8 cellular contexts compared by ENCODE assay signal in the genomic region with DNA sequence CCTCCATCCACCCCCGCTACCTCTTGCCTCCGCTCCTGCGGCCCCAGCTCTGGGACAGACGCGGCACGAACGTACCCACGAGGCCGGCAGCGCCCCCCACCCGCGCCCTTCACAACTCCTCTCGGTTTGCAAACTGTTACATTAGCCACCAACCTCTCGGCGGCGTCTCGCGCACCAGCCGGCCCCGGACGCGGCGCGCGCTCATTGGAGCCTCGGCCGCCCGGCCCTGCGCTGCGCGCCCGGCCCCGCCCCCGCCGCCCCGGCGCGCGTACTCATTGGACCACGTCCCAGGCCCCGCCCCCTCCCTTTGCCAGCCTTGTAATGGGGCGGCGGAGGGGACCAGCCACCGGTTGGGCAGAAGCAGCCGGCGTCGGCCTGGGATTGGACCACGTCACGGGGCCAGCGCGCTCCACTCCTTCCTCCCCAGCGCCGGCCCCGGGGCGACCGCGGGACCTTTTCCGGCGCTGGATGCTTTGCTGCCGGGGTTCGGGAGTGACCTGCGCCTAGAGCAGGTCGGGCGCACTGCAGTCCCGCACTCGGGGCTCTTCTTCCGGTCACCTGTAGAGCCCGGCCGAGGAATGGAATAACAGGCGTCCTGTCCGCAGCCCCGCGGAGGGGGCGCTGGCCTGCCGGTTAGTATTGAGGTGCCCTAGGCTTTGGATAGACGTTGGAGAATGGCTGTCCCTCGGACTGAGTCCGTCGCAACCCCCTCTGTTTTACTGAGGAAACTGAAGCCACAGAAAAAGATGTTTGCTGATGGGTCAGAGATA. TPM values are rescaled to one million over a fixed set of nuclear protein-coding genes. Genes with fewer than 3 reads are reported as not detected.
DNase-seq lines count a peak whose midpoint lies in the region; ATAC-seq and TF ChIP-seq lines count a peak whose summit lies in the region.

A gene with protein sequence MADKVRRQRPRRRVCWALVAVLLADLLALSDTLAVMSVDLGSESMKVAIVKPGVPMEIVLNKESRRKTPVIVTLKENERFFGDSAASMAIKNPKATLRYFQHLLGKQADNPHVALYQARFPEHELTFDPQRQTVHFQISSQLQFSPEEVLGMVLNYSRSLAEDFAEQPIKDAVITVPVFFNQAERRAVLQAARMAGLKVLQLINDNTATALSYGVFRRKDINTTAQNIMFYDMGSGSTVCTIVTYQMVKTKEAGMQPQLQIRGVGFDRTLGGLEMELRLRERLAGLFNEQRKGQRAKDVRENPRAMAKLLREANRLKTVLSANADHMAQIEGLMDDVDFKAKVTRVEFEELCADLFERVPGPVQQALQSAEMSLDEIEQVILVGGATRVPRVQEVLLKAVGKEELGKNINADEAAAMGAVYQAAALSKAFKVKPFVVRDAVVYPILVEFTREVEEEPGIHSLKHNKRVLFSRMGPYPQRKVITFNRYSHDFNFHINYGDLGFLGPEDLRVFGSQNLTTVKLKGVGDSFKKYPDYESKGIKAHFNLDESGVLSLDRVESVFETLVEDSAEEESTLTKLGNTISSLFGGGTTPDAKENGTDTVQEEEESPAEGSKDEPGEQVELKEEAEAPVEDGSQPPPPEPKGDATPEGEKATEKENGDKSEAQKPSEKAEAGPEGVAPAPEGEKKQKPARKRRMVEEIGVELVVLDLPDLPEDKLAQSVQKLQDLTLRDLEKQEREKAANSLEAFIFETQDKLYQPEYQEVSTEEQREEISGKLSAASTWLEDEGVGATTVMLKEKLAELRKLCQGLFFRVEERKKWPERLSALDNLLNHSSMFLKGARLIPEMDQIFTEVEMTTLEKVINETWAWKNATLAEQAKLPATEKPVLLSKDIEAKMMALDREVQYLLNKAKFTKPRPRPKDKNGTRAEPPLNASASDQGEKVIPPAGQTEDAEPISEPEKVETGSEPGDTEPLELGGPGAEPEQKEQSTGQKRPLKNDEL (minus strand): TSS at position 206 of the 770 bp plus-strand sequence. CDS start 1,045 bp downstream, outside the sequence.

- H3K27me3 ChIP-seq in thymus (ENCODE audit: control insufficient read depth, insufficient read depth) = no peaks in the 10 kb centered on the region

- peaks cover 25% of the 10 kb centered on the region for H3K36me3 ChIP-seq in thymus (ENCODE audit: control insufficient read depth, insufficient read depth)

- peak within 1 kb of the TSS; percentile 96 for H3K4me3 Mint-ChIP-seq in activated naive CD8-positive, alpha-beta T cell
- peak within 1 kb of the TSS; percentile 95 for H3K4me3 Mint-ChIP-seq in glutamatergic neuron (ENCODE audit: unreplicated experiment)
- peak within 1 kb of the TSS; percentile 96 for H3K4me3 Mint-ChIP-seq in osteocyte (ENCODE audit: unreplicated experiment)

- H3K4me1 ChIP-seq in thymus (ENCODE audit: control insufficient read depth, insufficient read depth, low read length) = peaks cover 12% of the 10 kb centered on the region

- DNase-seq in NCI-H1092 treated with DMSO at 0.1 percent for 48 hours (lab: John Stamatoyannopoulos, UW) (peak; percentile 97), SKM-1 (lab: John Stamatoyannopoulos, UW; ENCODE audit: unreplicated experiment) (peak; percentile 91), glutamatergic neuron (peak; percentile 100), osteocyte (ENCODE audit: extremely low spot score, unreplicated experiment) (peak; percentile 99)

- ATAC-seq in HG02610 (IDR thresholded peaks at IDR 0.05; ENCODE audit: unreplicated experiment) = peak; percentile 93

- TF ChIP-seq CTCF in glutamatergic neuron (IDR thresholded peaks at IDR 0.05; ENCODE audit: partially characterized antibody, unreplicated experiment) = peak; percentile 16
- TF ChIP-seq CTCF in osteocyte (IDR thresholded peaks at IDR 0.05) = peak; percentile 32

- H3K4me1 Mint-ChIP-seq in activated naive CD8-positive, alpha-beta T cell (ENCODE audit: low read depth) = peaks cover 29% of the 10 kb centered on the region
- H3K4me1 Mint-ChIP-seq in glutamatergic neuron (ENCODE audit: low read depth, unreplicated experiment) (peaks cover 10% of the 10 kb centered on the region), osteocyte (ENCODE audit: unreplicated experiment) (peaks cover 24% of the 10 kb centered on the region)

- peak within 1 kb of the TSS; percentile 92 for H3K27ac ChIP-seq in thymus (ENCODE audit: low read depth)

- WGBS in thymus = under 1% methylated on average over 79 of the region's 79 CpGs

- H3K36me3 Mint-ChIP-seq in activated naive CD8-positive, alpha-beta T cell = peaks cover 11% of the 10 kb centered on the region
- no peaks in the 10 kb centered on the region for H3K36me3 Mint-ChIP-seq in glutamatergic neuron (ENCODE audit: unreplicated experiment)
- peaks cover 23% of the 10 kb centered on the region for H3K36me3 Mint-ChIP-seq in osteocyte (ENCODE audit: unreplicated experiment)

- H3K9me3 Mint-ChIP-seq in activated naive CD8-positive, alpha-beta T cell (ENCODE audit: low read depth) = no peaks in the 10 kb centered on the region
- peaks cover 6% of the 10 kb centered on the region for H3K9me3 Mint-ChIP-seq in glutamatergic neuron (ENCODE audit: unreplicated experiment)
- no peaks in the 10 kb centered on the region for H3K9me3 Mint-ChIP-seq in osteocyte (ENCODE audit: unreplicated experiment)

- peak within 1 kb of the TSS; percentile 96 for H3K27ac Mint-ChIP-seq in activated naive CD8-positive, alpha-beta T cell
- peak within 1 kb of the TSS; percentile 90 for H3K27ac Mint-ChIP-seq in glutamatergic neuron (ENCODE audit: unreplicated experiment)
- peak within 1 kb of the TSS; percentile 94 for H3K27ac Mint-ChIP-seq in osteocyte (ENCODE audit: unreplicated experiment)

- H3K27me3 Mint-ChIP-seq in activated naive CD8-positive, alpha-beta T cell = no peaks in the 10 kb centered on the region
- peaks cover 8% of the 10 kb centered on the region for H3K27me3 Mint-ChIP-seq in glutamatergic neuron (ENCODE audit: unreplicated experiment)
- H3K27me3 Mint-ChIP-seq in osteocyte (ENCODE audit: unreplicated experiment) = no peaks in the 10 kb centered on the region

- H3K4me3 ChIP-seq in thymus (ENCODE audit: low read length) = peak within 1 kb of the TSS; percentile 90

- peak; percentile 68 for TF ChIP-seq POLR2A in GM10847 (IDR thresholded peaks at IDR 0.05; ENCODE audit: extremely low read depth, insufficient read length)

- H3K9me3 ChIP-seq in thymus (ENCODE audit: control insufficient read depth) = no peaks in the 10 kb centered on the region

RNA-seq across cellular contexts. Expression of the gene that starts here (rescaled TPM):
- 193 TPM for total RNA-seq in glutamatergic neuron (ENCODE audit: unreplicated experiment)
- total RNA-seq in osteocyte = 168 TPM in 2 replicates
- 35.5 TPM for polyA plus RNA-seq in thymus

Comparison
In these comparisons a context has a peak if more than half of its experiments do, and no peak if none do; other contexts are left out.
1. Peak in every context shown above with its lines: DNase-seq, ATAC-seq, H3K4me3 ChIP-seq and H3K27ac ChIP-seq.